In the genomic region with DNA sequence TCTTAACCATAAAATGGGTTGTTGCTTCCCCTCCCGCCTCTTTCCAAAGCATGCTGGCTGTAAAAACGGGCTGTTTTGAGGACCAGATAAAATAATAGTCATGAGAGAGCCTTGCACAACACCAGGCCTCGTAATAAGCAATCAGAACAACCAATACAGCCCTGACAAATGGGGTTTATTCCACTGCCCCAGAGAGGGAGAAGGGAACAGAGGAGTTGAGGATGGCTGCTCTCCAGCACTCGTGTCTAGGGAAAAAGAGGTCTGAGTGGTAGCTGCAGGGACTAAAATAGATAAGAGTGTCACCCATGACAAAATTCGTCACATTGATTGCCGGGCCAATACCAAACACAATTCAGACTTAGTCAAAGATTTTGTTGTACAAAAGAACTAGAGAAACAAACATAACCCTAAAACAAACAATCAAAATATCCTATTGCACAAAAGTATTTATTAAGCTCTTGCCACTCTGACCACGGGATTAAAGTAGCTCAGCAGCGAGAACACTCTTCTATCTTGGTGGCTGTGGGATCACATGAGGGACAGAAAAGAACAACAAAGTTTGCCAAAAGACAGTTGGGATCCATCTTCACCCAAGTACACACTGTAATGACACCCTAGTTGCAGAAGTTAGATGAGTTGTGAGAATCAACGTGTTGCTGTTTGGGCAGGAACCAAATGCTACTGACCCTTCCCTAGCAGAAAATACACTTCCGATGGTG, we compare ENCODE assay signal across 1 cellular context.
TF ChIP-seq lines count a peak whose summit lies in the region.

No MANE protein-coding gene starts in this region.

TF ChIP-seq in GM23338, 12 proteins besides CTCF, POLR2A, EP300 and RAD21:
- no peak for TF ChIP-seq JUNB (IDR thresholded peaks at IDR 0.05; ENCODE audit: unreplicated experiment)
- TF ChIP-seq EZH2 (IDR thresholded peaks at IDR 0.05; ENCODE audit: low read depth, unreplicated experiment): no peak
- no peak for TF ChIP-seq NANOG (IDR thresholded peaks at IDR 0.05; ENCODE audit: borderline replicate concordance)
- TF ChIP-seq STAT1 (IDR thresholded peaks at IDR 0.05; ENCODE audit: unreplicated experiment): no peak
- TF ChIP-seq CREB1 (CRISPR knock-in tag; IDR thresholded peaks at IDR 0.05; ENCODE audit: low read depth): no peak
- TF ChIP-seq, protein P1, sequence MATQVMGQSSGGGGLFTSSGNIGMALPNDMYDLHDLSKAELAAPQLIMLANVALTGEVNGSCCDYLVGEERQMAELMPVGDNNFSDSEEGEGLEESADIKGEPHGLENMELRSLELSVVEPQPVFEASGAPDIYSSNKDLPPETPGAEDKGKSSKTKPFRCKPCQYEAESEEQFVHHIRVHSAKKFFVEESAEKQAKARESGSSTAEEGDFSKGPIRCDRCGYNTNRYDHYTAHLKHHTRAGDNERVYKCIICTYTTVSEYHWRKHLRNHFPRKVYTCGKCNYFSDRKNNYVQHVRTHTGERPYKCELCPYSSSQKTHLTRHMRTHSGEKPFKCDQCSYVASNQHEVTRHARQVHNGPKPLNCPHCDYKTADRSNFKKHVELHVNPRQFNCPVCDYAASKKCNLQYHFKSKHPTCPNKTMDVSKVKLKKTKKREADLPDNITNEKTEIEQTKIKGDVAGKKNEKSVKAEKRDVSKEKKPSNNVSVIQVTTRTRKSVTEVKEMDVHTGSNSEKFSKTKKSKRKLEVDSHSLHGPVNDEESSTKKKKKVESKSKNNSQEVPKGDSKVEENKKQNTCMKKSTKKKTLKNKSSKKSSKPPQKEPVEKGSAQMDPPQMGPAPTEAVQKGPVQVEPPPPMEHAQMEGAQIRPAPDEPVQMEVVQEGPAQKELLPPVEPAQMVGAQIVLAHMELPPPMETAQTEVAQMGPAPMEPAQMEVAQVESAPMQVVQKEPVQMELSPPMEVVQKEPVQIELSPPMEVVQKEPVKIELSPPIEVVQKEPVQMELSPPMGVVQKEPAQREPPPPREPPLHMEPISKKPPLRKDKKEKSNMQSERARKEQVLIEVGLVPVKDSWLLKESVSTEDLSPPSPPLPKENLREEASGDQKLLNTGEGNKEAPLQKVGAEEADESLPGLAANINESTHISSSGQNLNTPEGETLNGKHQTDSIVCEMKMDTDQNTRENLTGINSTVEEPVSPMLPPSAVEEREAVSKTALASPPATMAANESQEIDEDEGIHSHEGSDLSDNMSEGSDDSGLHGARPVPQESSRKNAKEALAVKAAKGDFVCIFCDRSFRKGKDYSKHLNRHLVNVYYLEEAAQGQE (IDR thresholded peaks at IDR 0.05; ENCODE audit: unreplicated experiment): no peak
- no peak for TF ChIP-seq ZNF114 (CRISPR knock-in tag; IDR thresholded peaks at IDR 0.05)
- TF ChIP-seq ZNF331 (CRISPR knock-in tag; IDR thresholded peaks at IDR 0.05; ENCODE audit: low read depth): no peak
- no peak for TF ChIP-seq POLR2AphosphoS5 (IDR thresholded peaks at IDR 0.05; ENCODE audit: low read depth)
- no peak for TF ChIP-seq EZH2phosphoT487 (IDR thresholded peaks at IDR 0.05; ENCODE audit: unreplicated experiment)
- TF ChIP-seq, protein P2, sequence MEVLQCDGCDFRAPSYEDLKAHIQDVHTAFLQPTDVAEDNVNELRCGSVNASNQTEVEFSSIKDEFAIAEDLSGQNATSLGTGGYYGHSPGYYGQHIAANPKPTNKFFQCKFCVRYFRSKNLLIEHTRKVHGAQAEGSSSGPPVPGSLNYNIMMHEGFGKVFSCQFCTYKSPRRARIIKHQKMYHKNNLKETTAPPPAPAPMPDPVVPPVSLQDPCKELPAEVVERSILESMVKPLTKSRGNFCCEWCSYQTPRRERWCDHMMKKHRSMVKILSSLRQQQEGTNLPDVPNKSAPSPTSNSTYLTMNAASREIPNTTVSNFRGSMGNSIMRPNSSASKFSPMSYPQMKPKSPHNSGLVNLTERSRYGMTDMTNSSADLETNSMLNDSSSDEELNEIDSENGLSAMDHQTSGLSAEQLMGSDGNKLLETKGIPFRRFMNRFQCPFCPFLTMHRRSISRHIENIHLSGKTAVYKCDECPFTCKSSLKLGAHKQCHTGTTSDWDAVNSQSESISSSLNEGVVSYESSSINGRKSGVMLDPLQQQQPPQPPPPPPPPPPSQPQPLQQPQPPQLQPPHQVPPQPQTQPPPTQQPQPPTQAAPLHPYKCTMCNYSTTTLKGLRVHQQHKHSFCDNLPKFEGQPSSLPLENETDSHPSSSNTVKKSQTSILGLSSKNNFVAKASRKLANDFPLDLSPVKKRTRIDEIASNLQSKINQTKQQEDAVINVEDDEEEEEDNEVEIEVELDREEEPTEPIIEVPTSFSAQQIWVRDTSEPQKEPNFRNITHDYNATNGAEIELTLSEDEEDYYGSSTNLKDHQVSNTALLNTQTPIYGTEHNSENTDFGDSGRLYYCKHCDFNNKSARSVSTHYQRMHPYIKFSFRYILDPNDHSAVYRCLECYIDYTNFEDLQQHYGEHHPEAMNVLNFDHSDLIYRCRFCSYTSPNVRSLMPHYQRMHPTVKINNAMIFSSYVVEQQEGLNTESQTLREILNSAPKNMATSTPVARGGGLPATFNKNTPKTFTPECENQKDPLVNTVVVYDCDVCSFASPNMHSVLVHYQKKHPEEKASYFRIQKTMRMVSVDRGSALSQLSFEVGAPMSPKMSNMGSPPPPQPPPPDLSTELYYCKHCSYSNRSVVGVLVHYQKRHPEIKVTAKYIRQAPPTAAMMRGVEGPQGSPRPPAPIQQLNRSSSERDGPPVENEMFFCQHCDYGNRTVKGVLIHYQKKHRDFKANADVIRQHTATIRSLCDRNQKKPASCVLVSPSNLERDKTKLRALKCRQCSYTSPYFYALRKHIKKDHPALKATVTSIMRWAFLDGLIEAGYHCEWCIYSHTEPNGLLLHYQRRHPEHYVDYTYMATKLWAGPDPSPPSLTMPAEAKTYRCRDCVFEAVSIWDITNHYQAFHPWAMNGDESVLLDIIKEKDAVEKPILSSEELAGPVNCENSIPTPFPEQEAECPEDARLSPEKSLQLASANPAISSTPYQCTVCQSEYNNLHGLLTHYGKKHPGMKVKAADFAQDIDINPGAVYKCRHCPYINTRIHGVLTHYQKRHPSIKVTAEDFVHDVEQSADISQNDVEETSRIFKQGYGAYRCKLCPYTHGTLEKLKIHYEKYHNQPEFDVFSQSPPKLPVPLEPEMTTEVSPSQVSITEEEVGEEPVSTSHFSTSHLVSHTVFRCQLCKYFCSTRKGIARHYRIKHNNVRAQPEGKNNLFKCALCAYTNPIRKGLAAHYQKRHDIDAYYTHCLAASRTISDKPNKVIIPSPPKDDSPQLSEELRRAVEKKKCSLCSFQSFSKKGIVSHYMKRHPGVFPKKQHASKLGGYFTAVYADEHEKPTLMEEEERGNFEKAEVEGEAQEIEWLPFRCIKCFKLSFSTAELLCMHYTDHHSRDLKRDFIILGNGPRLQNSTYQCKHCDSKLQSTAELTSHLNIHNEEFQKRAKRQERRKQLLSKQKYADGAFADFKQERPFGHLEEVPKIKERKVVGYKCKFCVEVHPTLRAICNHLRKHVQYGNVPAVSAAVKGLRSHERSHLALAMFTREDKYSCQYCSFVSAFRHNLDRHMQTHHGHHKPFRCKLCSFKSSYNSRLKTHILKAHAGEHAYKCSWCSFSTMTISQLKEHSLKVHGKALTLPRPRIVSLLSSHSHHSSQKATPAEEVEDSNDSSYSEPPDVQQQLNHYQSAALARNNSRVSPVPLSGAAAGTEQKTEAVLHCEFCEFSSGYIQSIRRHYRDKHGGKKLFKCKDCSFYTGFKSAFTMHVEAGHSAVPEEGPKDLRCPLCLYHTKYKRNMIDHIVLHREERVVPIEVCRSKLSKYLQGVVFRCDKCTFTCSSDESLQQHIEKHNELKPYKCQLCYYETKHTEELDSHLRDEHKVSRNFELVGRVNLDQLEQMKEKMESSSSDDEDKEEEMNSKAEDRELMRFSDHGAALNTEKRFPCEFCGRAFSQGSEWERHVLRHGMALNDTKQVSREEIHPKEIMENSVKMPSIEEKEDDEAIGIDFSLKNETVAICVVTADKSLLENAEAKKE (CRISPR knock-in tag; IDR thresholded peaks at IDR 0.05): no peak
- TF ChIP-seq, protein P3, sequence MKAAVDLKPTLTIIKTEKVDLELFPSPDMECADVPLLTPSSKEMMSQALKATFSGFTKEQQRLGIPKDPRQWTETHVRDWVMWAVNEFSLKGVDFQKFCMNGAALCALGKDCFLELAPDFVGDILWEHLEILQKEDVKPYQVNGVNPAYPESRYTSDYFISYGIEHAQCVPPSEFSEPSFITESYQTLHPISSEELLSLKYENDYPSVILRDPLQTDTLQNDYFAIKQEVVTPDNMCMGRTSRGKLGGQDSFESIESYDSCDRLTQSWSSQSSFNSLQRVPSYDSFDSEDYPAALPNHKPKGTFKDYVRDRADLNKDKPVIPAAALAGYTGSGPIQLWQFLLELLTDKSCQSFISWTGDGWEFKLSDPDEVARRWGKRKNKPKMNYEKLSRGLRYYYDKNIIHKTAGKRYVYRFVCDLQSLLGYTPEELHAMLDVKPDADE (IDR thresholded peaks at IDR 0.05): no peak
TF ChIP-seq in GM23338: peak in this region for 0.
